Comparison of ENCODE assay signal across 37 cellular contexts in genomic region chr11:77115956-77116355, GRCh38. TPM values are rescaled to one million over a fixed set of nuclear protein-coding genes. Genes with fewer than 3 reads are reported as not detected.
"Had no signal": no experiment of that assay in that cellular context is flagged by ENCODE, and none has a peak within 500 bp of the region (broad histone marks: within the 10 kb centered on the region; RNA-seq: fewer than 3 reads in every experiment).

No MANE protein-coding gene starts in this region.

- H3K4me3 ChIP-seq: adrenal gland, body of pancreas, coronary artery, esophagus squamous epithelium, gastroesophageal sphincter had no signal

- H3K27me3 ChIP-seq: adrenal gland, body of pancreas, esophagus squamous epithelium, gastroesophageal sphincter had no signal

- H3K27ac Mint-ChIP-seq: activated CD4-positive, alpha-beta memory T cell treated with anti-CD3 and anti-CD28 coated beads for 36 hours; activated CD4-positive, alpha-beta T cell treated with anti-CD3 and anti-CD28 coated beads for 36 hours; activated CD4-positive, alpha-beta T cell treated with anti-CD3 and anti-CD28 coated beads, Interleukin-2, amount 10 ng/mL, durations not matched to agents 24 days and 14 days; activated CD8-positive, alpha-beta memory T cell treated with anti-CD3 and anti-CD28 coated beads, Interleukin-2, amount 10 ng/mL, durations not matched to agents 7 days and 5 days; activated CD8-positive, alpha-beta T cell treated with anti-CD3 and anti-CD28 coated beads, Interleukin-2, amount 10 ng/mL, durations not matched to agents 7 days and 5 days; activated naive CD4-positive, alpha-beta T cell treated with anti-CD3 and anti-CD28 coated beads for 36 hours; activated naive CD4-positive, alpha-beta T cell treated with anti-CD3 and anti-CD28 coated beads, Interleukin-2, amount 50 U/mL, for 24 hours; activated naive CD8-positive, alpha-beta T cell treated with anti-CD3 and anti-CD28 coated beads for 36 hours; activated naive CD8-positive, alpha-beta T cell treated with anti-CD3 and anti-CD28 coated beads, Interleukin-2, amount 50 U/mL, for 24 hours; activated T-helper 1 cell treated with anti-CD3 and anti-CD28 coated beads, Interleukin-12 subunit alpha, Interleukin-12 subunit beta, Interleukin-2, Interleukin-4 antibody, amounts not matched to agents 30 ng/mL and 10 ng/mL and 1 ng/mL, durations not matched to agents 14 hours and 24 hours and 36 hours; activated T-helper 2 cell treated with anti-CD3 and anti-CD28 coated beads, Interferon-gamma antibody, Interleukin-2, Interleukin-4, amounts not matched to agents 10 μg/mL and 5 μg/mL and 100 μg/mL, durations not matched to agents 14 hours and 24 hours and 36 hours had no signal

- H3K9me3 ChIP-seq: adrenal gland, body of pancreas, esophagus squamous epithelium, gastroesophageal sphincter had no signal

- H3K36me3 Mint-ChIP-seq: activated CD4-positive, alpha-beta memory T cell treated with anti-CD3 and anti-CD28 coated beads for 36 hours; activated CD8-positive, alpha-beta memory T cell treated with anti-CD3 and anti-CD28 coated beads, Interleukin-2, amount 10 ng/mL, durations not matched to agents 7 days and 5 days; activated naive CD4-positive, alpha-beta T cell treated with anti-CD3 and anti-CD28 coated beads, Interleukin-2, amount 50 U/mL, for 24 hours; activated naive CD8-positive, alpha-beta T cell treated with anti-CD3 and anti-CD28 coated beads for 36 hours had no signal

- ATAC-seq: activated CD4-positive, alpha-beta T cell treated with anti-CD3 and anti-CD28 coated beads for 36 hours; activated CD8-positive, alpha-beta memory T cell treated with anti-CD3 and anti-CD28 coated beads, Interleukin-2, amount 10 ng/mL, durations not matched to agents 7 days and 5 days; activated CD8-positive, alpha-beta T cell treated with anti-CD3 and anti-CD28 coated beads, Interleukin-2, amount 10 ng/mL, durations not matched to agents 7 days and 5 days; body of pancreas; effector memory CD8-positive, alpha-beta T cell; gastroesophageal sphincter had no signal

- H3K4me3 Mint-ChIP-seq: activated CD4-positive, alpha-beta memory T cell treated with anti-CD3 and anti-CD28 coated beads for 36 hours; activated CD4-positive, alpha-beta T cell treated with anti-CD3 and anti-CD28 coated beads for 36 hours; activated CD4-positive, alpha-beta T cell treated with anti-CD3 and anti-CD28 coated beads, Interleukin-2, amount 10 ng/mL, durations not matched to agents 24 days and 14 days; activated CD8-positive, alpha-beta memory T cell treated with anti-CD3 and anti-CD28 coated beads, Interleukin-2, amount 10 ng/mL, durations not matched to agents 7 days and 5 days; activated CD8-positive, alpha-beta T cell treated with anti-CD3 and anti-CD28 coated beads, Interleukin-2, amount 10 ng/mL, durations not matched to agents 7 days and 5 days; activated naive CD4-positive, alpha-beta T cell treated with anti-CD3 and anti-CD28 coated beads for 36 hours; activated naive CD4-positive, alpha-beta T cell treated with anti-CD3 and anti-CD28 coated beads, Interleukin-2, amount 50 U/mL, for 24 hours; activated naive CD8-positive, alpha-beta T cell treated with anti-CD3 and anti-CD28 coated beads for 36 hours; activated naive CD8-positive, alpha-beta T cell treated with anti-CD3 and anti-CD28 coated beads, Interleukin-2, amount 50 U/mL, for 24 hours; activated T-helper 1 cell treated with anti-CD3 and anti-CD28 coated beads, Interleukin-12 subunit alpha, Interleukin-12 subunit beta, Interleukin-2, Interleukin-4 antibody, amounts not matched to agents 30 ng/mL and 10 ng/mL and 1 ng/mL, durations not matched to agents 14 hours and 24 hours and 36 hours; effector memory CD8-positive, alpha-beta T cell had no signal

- DNase-seq: activated CD4-positive, alpha-beta memory T cell treated with anti-CD3 and anti-CD28 coated beads for 36 hours; activated CD4-positive, alpha-beta T cell treated with anti-CD3 and anti-CD28 coated beads for 36 hours; activated CD4-positive, alpha-beta T cell treated with anti-CD3 and anti-CD28 coated beads, Interleukin-2, amount 10 ng/mL, durations not matched to agents 24 days and 14 days; activated CD4-positive, CD25-positive, alpha-beta regulatory T cell; activated CD4-positive, CD25-positive, alpha-beta regulatory T cell treated with anti-CD3 and anti-CD28 coated beads, Interleukin-2, amount 50 U/mL, for 72 hours; activated CD8-positive, alpha-beta memory T cell treated with anti-CD3 and anti-CD28 coated beads, Interleukin-2, amount 10 ng/mL, durations not matched to agents 7 days and 5 days; activated CD8-positive, alpha-beta memory T cell treated with anti-CD3 and anti-CD28 coated beads, Interleukin-2, amount 50 U/mL, for 4 hours; activated CD8-positive, alpha-beta T cell treated with anti-CD3 and anti-CD28 coated beads, Interleukin-2, amount 10 ng/mL, durations not matched to agents 7 days and 5 days; activated effector memory CD4-positive, alpha-beta T cell treated with anti-CD3 and anti-CD28 coated beads, Interleukin-2, amount 50 U/mL, for 16 hours; activated naive CD4-positive, alpha-beta T cell treated with anti-CD3 and anti-CD28 coated beads for 36 hours; activated naive CD8-positive, alpha-beta T cell treated with anti-CD3 and anti-CD28 coated beads for 36 hours; activated naive CD8-positive, alpha-beta T cell treated with anti-CD3 and anti-CD28 coated beads, Interleukin-2, amount 50 U/mL, for 24 hours; activated T-cell treated with anti-CD3 and anti-CD28 coated beads, Interleukin-2, amount 50 U/mL, for 1 hour; activated T-cell treated with anti-CD3 and anti-CD28 coated beads, Interleukin-2, amount 50 U/mL, for 48 hours; adrenal gland; amygdala; body of pancreas; central memory CD4-positive, alpha-beta T cell; cerebellar nuclear complex; dermis blood vessel endothelial cell; effector CD4-positive, alpha-beta T cell; effector memory CD8-positive, alpha-beta T cell; esophagus squamous epithelium; foreskin melanocyte; T-helper 2 cell had no signal

- H3K36me3 ChIP-seq: adrenal gland had no signal

- H3K27me3 Mint-ChIP-seq: activated CD4-positive, alpha-beta memory T cell treated with anti-CD3 and anti-CD28 coated beads for 36 hours; activated CD4-positive, alpha-beta T cell treated with anti-CD3 and anti-CD28 coated beads for 36 hours; activated CD4-positive, alpha-beta T cell treated with anti-CD3 and anti-CD28 coated beads, Interleukin-2, amount 10 ng/mL, durations not matched to agents 24 days and 14 days; activated CD8-positive, alpha-beta memory T cell treated with anti-CD3 and anti-CD28 coated beads, Interleukin-2, amount 10 ng/mL, durations not matched to agents 7 days and 5 days; activated naive CD4-positive, alpha-beta T cell treated with anti-CD3 and anti-CD28 coated beads, Interleukin-2, amount 50 U/mL, for 24 hours; activated naive CD8-positive, alpha-beta T cell treated with anti-CD3 and anti-CD28 coated beads for 36 hours; activated naive CD8-positive, alpha-beta T cell treated with anti-CD3 and anti-CD28 coated beads, Interleukin-2, amount 50 U/mL, for 24 hours; effector memory CD8-positive, alpha-beta T cell had no signal

- H3K9me3 Mint-ChIP-seq: activated CD4-positive, alpha-beta memory T cell treated with anti-CD3 and anti-CD28 coated beads for 36 hours; activated CD4-positive, alpha-beta T cell treated with anti-CD3 and anti-CD28 coated beads, Interleukin-2, amount 10 ng/mL, durations not matched to agents 24 days and 14 days; activated naive CD4-positive, alpha-beta T cell treated with anti-CD3 and anti-CD28 coated beads for 36 hours; activated naive CD4-positive, alpha-beta T cell treated with anti-CD3 and anti-CD28 coated beads, Interleukin-2, amount 50 U/mL, for 24 hours; activated naive CD8-positive, alpha-beta T cell treated with anti-CD3 and anti-CD28 coated beads for 36 hours; activated naive CD8-positive, alpha-beta T cell treated with anti-CD3 and anti-CD28 coated beads, Interleukin-2, amount 50 U/mL, for 24 hours; activated T-helper 1 cell treated with anti-CD3 and anti-CD28 coated beads, Interleukin-12 subunit alpha, Interleukin-12 subunit beta, Interleukin-2, Interleukin-4 antibody, amounts not matched to agents 30 ng/mL and 10 ng/mL and 1 ng/mL, durations not matched to agents 14 hours and 24 hours and 36 hours; activated T-helper 2 cell treated with anti-CD3 and anti-CD28 coated beads, Interferon-gamma antibody, Interleukin-2, Interleukin-4, amounts not matched to agents 10 μg/mL and 5 μg/mL and 100 μg/mL, durations not matched to agents 14 hours and 24 hours and 36 hours; effector memory CD8-positive, alpha-beta T cell had no signal

- H3K4me1 ChIP-seq: body of pancreas, esophagus squamous epithelium had no signal

- H3K27ac ChIP-seq: adrenal gland, body of pancreas, coronary artery, epithelial cell of prostate, esophagus squamous epithelium, gastroesophageal sphincter had no signal

- H3K4me1 Mint-ChIP-seq: activated naive CD4-positive, alpha-beta T cell treated with anti-CD3 and anti-CD28 coated beads, Interleukin-2, amount 50 U/mL, for 24 hours; activated naive CD8-positive, alpha-beta T cell treated with anti-CD3 and anti-CD28 coated beads, Interleukin-2, amount 50 U/mL, for 24 hours had no signal

RNA-seq across cellular contexts. Expression of gene MYO7A, which starts 12.1 kb away (rescaled TPM):
- total RNA-seq: activated CD8-positive, alpha-beta T cell treated with anti-CD3 and anti-CD28 coated beads, Interleukin-2, amount 10 ng/mL, durations not matched to agents 7 days and 5 days; activated naive CD4-positive, alpha-beta T cell treated with anti-CD3 and anti-CD28 coated beads for 36 hours had no signal

RNA-seq across cellular contexts. Expression of gene OMP, which starts 13.3 kb away (rescaled TPM):
- total RNA-seq: activated CD4-positive, alpha-beta memory T cell treated with anti-CD3 and anti-CD28 coated beads for 36 hours; activated CD4-positive, alpha-beta T cell treated with anti-CD3 and anti-CD28 coated beads for 36 hours; activated CD4-positive, alpha-beta T cell treated with anti-CD3 and anti-CD28 coated beads, Interleukin-2, amount 10 ng/mL, durations not matched to agents 24 days and 14 days; activated CD8-positive, alpha-beta memory T cell treated with anti-CD3 and anti-CD28 coated beads for 36 hours; activated CD8-positive, alpha-beta memory T cell treated with anti-CD3 and anti-CD28 coated beads, Interleukin-2, amount 10 ng/mL, durations not matched to agents 7 days and 5 days; activated CD8-positive, alpha-beta T cell treated with anti-CD3 and anti-CD28 coated beads, Interleukin-2, amount 10 ng/mL, durations not matched to agents 7 days and 5 days; activated naive CD4-positive, alpha-beta T cell treated with anti-CD3 and anti-CD28 coated beads for 36 hours; activated naive CD8-positive, alpha-beta T cell treated with anti-CD3 and anti-CD28 coated beads for 36 hours; activated T-helper 1 cell treated with anti-CD3 and anti-CD28 coated beads, Interleukin-12 subunit alpha, Interleukin-12 subunit beta, Interleukin-2, Interleukin-4 antibody, amounts not matched to agents 30 ng/mL and 10 ng/mL and 1 ng/mL, durations not matched to agents 14 hours and 24 hours and 36 hours; activated T-helper 2 cell treated with anti-CD3 and anti-CD28 coated beads, Interferon-gamma antibody, Interleukin-2, Interleukin-4, amounts not matched to agents 10 μg/mL and 5 μg/mL and 100 μg/mL, durations not matched to agents 14 hours and 24 hours and 36 hours; body of pancreas; dermis blood vessel endothelial cell; fibroblast of villous mesenchyme; gastroesophageal sphincter; glomerular endothelial cell; T-helper 1 cell treated with Interleukin-12 subunit alpha and Interleukin-12 subunit beta and Interleukin-4 antibody, amounts not matched to agents 30 ng/mL and 1 ng/mL, for 36 hours had no signal
- polyA plus RNA-seq: aorta, fibroblast of lung had no signal
